In the genomic region with DNA sequence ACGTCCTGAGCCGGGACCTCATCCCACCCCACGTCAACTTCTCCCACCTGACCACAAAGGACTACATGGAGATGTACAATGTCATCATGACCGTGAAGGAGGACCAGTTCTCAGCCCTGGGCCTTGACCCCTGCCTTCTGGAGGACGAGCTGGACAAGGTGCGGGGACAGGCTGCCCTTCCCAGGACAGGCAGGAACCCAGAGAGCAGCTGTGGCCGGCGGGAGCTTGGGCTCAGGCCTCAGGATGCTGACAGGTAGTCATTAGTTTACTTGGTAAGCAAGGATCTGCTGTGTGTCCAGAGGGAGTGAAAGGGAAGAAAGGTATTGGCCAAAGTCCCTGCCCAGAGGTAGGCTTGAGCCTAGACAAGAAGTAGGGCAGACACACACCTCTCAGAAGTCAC, we compare ENCODE assay signal across 23 cellular contexts. TPM values are rescaled to one million over a fixed set of nuclear protein-coding genes. Genes with fewer than 3 reads are reported as not detected.
"Had no signal": no experiment of that assay in that cellular context is flagged by ENCODE, and none has a peak within 500 bp of the region (broad histone marks: within the 10 kb centered on the region; RNA-seq: fewer than 3 reads in every experiment).

No MANE protein-coding gene starts in this region.

- H3K9me3 ChIP-seq: colonic mucosa, esophagus muscularis mucosa, esophagus squamous epithelium, gastrocnemius medialis, gastroesophageal sphincter, heart left ventricle had no signal

- H3K4me3 ChIP-seq: colonic mucosa, coronary artery, dorsolateral prefrontal cortex, esophagus muscularis mucosa, esophagus squamous epithelium, gastrocnemius medialis, gastroesophageal sphincter, heart left ventricle had no signal

- H3K36me3 ChIP-seq: colonic mucosa, esophagus muscularis mucosa, esophagus squamous epithelium, gastrocnemius medialis, gastroesophageal sphincter, heart left ventricle had no signal

- H3K27ac ChIP-seq: colonic mucosa, coronary artery, epithelial cell of prostate, esophagus muscularis mucosa, esophagus squamous epithelium, foreskin keratinocyte, gastrocnemius medialis, gastroesophageal sphincter, heart left ventricle had no signal

- DNase-seq: colonic mucosa; cortex of kidney; dermis blood vessel endothelial cell; dorsolateral prefrontal cortex; effector CD4-positive, alpha-beta T cell; effector CD8-positive, alpha-beta T cell; effector memory CD4-positive, alpha-beta T cell; effector memory CD8-positive, alpha-beta T cell; endodermal cell; erythroblast; esophagus squamous epithelium; foreskin fibroblast; foreskin keratinocyte; foreskin melanocyte; gastrocnemius medialis; glutamatergic neuron; head of caudate nucleus had no signal

- H3K4me1 ChIP-seq: colonic mucosa, foreskin keratinocyte had no signal

- H3K27me3 ChIP-seq: colonic mucosa, dorsolateral prefrontal cortex, esophagus muscularis mucosa, esophagus squamous epithelium, gastrocnemius medialis, gastroesophageal sphincter, heart left ventricle had no signal

RNA-seq across cellular contexts. Expression of a gene that starts 42.2 kb away (rescaled TPM):
- total RNA-seq: endothelial cell of umbilical vein had no signal
